8 cellular contexts compared by ENCODE assay signal in the genomic region with DNA sequence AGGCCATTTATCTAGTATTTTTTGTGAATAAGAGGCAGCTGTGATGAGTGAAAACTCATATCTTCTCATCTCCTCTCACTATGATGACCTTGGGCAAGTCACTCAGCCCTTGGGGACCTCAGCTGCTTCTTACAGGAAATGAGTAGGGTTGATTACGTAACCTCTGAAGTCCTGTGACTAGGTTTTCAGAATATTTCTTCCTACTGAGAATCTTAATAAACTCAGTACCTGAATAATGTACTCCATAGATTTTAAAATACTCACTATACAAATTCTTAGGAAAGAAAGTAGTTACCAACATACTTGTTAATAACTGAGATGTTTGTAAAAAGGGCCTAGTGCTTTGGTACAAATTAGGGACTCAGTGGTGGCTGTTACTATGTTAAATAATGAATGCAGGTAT.
DNase-seq lines count a peak whose midpoint lies in the region; ATAC-seq and TF ChIP-seq lines count a peak whose summit lies in the region.

No MANE protein-coding gene starts in this region.

- DNase-seq in AML-193 (lab: John Stamatoyannopoulos, UW) (peak; percentile 84 to 92), gastrocnemius medialis (peak; percentile 42 to 77), NCI-H2196 (lab: John Stamatoyannopoulos, UW; ENCODE audit: unreplicated experiment) (no peak), HuH-7.5 (ENCODE audit: low spot score) (no peak)

- H3K4me1 ChIP-seq in gastrocnemius medialis = peaks cover 45 to 47% of the 10 kb centered on the region in 2 donors

- H3K9me3 ChIP-seq in gastrocnemius medialis = no peaks in the 10 kb centered on the region

- H3K36me3 ChIP-seq in gastrocnemius medialis = peaks cover 0 to 14% of the 10 kb centered on the region in 2 donors

- H3K27me3 ChIP-seq in gastrocnemius medialis = no peaks in the 10 kb centered on the region

- ATAC-seq in GM18909 (IDR thresholded peaks at IDR 0.05; ENCODE audit: poor library complexity, unreplicated experiment) (peak; percentile 68), HG03196 (IDR thresholded peaks at IDR 0.05; ENCODE audit: unreplicated experiment) (peak; percentile 54), SK-N-SH treated with all-trans-retinoic acid at 6 μM for 48 hours (peak; percentile 59), esophagus mucosa (peak; percentile 64), gastrocnemius medialis (peak; percentile 68 to 86)

- TF ChIP-seq CTCF in gastrocnemius medialis (IDR thresholded peaks at IDR 0.05 in 4 of 5, conservative IDR thresholded peaks at IDR 0.05 in 1 of 5) = no peak

- no peak for TF ChIP-seq POLR2A in gastrocnemius medialis (IDR thresholded peaks at IDR 0.05)

- intact Hi-C loops in gastrocnemius medialis (cut with DNase I; ENCODE audit: low total_unique reads) = no loop called here

- H3K27ac ChIP-seq in gastrocnemius medialis = peak overlapping the region; percentile 55 to 75 (median 63)

- H3K4me3 ChIP-seq in gastrocnemius medialis = no peak overlapping the region

- in situ Hi-C loops in gastrocnemius medialis (cut with MboI; ENCODE audit: low sequenced_read_pairs in 4 of 4) = no loop called here

TF ChIP-seq in SK-N-SH treated with all-trans-retinoic acid at 6 μM for 48 hours, 23 proteins besides CTCF, POLR2A, EP300 and RAD21:
- TF ChIP-seq, protein P1, sequence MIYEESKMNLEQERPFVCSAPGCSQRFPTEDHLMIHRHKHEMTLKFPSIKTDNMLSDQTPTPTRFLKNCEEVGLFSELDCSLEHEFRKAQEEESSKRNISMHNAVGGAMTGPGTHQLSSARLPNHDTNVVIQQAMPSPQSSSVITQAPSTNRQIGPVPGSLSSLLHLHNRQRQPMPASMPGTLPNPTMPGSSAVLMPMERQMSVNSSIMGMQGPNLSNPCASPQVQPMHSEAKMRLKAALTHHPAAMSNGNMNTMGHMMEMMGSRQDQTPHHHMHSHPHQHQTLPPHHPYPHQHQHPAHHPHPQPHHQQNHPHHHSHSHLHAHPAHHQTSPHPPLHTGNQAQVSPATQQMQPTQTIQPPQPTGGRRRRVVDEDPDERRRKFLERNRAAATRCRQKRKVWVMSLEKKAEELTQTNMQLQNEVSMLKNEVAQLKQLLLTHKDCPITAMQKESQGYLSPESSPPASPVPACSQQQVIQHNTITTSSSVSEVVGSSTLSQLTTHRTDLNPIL (CRISPR knock-in tag; IDR thresholded peaks at IDR 0.05; ENCODE audit: low read depth) = no peak
- TF ChIP-seq ISL1 (CRISPR knock-in tag; IDR thresholded peaks at IDR 0.05) = no peak

Comparison
In these comparisons a context has a peak if more than half of its experiments do, and no peak if none do; other contexts are left out.
1. DNase-seq: peak in AML-193 (2 of 2) and gastrocnemius medialis (2 of 2); none in NCI-H2196 (single experiment) and HuH-7.5 (single experiment).
2. Peak in every context shown above with its lines, with median percentiles within 50 percentile points of each other: ATAC-seq.